Comparison of ENCODE assay signal across 21 cellular contexts in genomic region chr1:91944087-91944486, GRCh38. TPM values are rescaled to one million over a fixed set of nuclear protein-coding genes. Genes with fewer than 3 reads are reported as not detected.
DNase-seq lines count a peak whose midpoint lies in the region; ATAC-seq and TF ChIP-seq lines count a peak whose summit lies in the region.
"Had no signal": no experiment of that assay in that cellular context is flagged by ENCODE, and none has a peak within 500 bp of the region (broad histone marks: within the 10 kb centered on the region; RNA-seq: fewer than 3 reads in every experiment).

No MANE protein-coding gene starts in this region.

- H3K27me3 ChIP-seq in MG63 (no peaks in the 10 kb centered on the region), endodermal cell (ENCODE audit: control insufficient read depth, insufficient read depth, low read length, poor library complexity, severe bottlenecking) (no peaks in the 10 kb centered on the region), mesendoderm (ENCODE audit: insufficient read depth, low read length, poor library complexity) (no peaks in the 10 kb centered on the region)
- H3K27me3 ChIP-seq: BE2C had no signal

- H3K4ac ChIP-seq in mesendoderm (ENCODE audit: low read depth, low read length) = no peak overlapping the region

- H3K4me1 ChIP-seq in endodermal cell (ENCODE audit: control insufficient read depth, insufficient read depth, low read length) = no peaks in the 10 kb centered on the region
- peaks cover 5% of the 10 kb centered on the region for H3K4me1 ChIP-seq in mesendoderm (ENCODE audit: control insufficient read depth, low read depth, low read length)
- H3K4me1 ChIP-seq: BE2C, Caco-2 had no signal

- H3K4me1 Mint-ChIP-seq in endodermal cell = peaks cover 6% of the 10 kb centered on the region

- no peaks in the 10 kb centered on the region for H3K9me3 ChIP-seq in MG63
- H3K9me3 ChIP-seq in endodermal cell (ENCODE audit: control insufficient read depth, low read length) = no peaks in the 10 kb centered on the region
- H3K9me3 ChIP-seq: BE2C, Caco-2 had no signal

- H3K23ac ChIP-seq in mesendoderm (ENCODE audit: low read length) = no peak overlapping the region

- H2AK5ac ChIP-seq in mesendoderm (ENCODE audit: low read length) = no peak overlapping the region

- H3K36me3 ChIP-seq in MG63 (no peaks in the 10 kb centered on the region), endodermal cell (ENCODE audit: control insufficient read depth, insufficient read depth, low read length) (no peaks in the 10 kb centered on the region), mesendoderm (ENCODE audit: control insufficient read depth, insufficient read depth, low read length) (no peaks in the 10 kb centered on the region)
- H3K36me3 ChIP-seq: BE2C had no signal

- H3K4me3 Mint-ChIP-seq in endodermal cell = no peak overlapping the region
- H3K4me3 Mint-ChIP-seq: CD4-positive, CD25-positive, alpha-beta regulatory T cell; IgD-negative memory B cell had no signal

- no peak for TF ChIP-seq CTCF in endodermal cell (conservative IDR thresholded peaks at IDR 0.05)

- H2BK15ac ChIP-seq in mesendoderm (replicated peaks; ENCODE audit: low read depth) = no peak overlapping the region

- no peak overlapping the region for H4K5ac ChIP-seq in mesendoderm (ENCODE audit: low read length)

- H3K18ac ChIP-seq in mesendoderm (ENCODE audit: low read length) = no peak overlapping the region

- no peak for ATAC-seq in HG03159 (IDR thresholded peaks at IDR 0.05; ENCODE audit: unreplicated experiment)

- no peak overlapping the region for H2BK120ac ChIP-seq in mesendoderm (ENCODE audit: low read depth, low read length)

- DNase-seq in ELR (ENCODE audit: low read depth) (peak; percentile 24), MG63 (peak; percentile 45), endodermal cell (peak; percentile 74), mesendoderm (peak; percentile 91), anterior cingulate cortex (lab: John Stamatoyannopoulos, UW) (no peak), T-helper 9 cell (no peak)
- DNase-seq: BE2C; Caco-2; CD4-positive, CD25-positive, alpha-beta regulatory T cell; GOT3; Karpas-422; MM.1S; NCI-H1092; NCI-H1436 treated with DMSO at 0.1 percent for 48 hours; NCI-H2029; NCI-H2171 treated with DMSO at 0.1 percent for 48 hours; Right ventricle myocardium superior had no signal

- H3K27ac ChIP-seq in endodermal cell (ENCODE audit: low read depth, low read length) (no peak overlapping the region), mesendoderm (ENCODE audit: low read depth, low read length) (no peak overlapping the region)

- H4K8ac ChIP-seq in mesendoderm (ENCODE audit: low read depth, low read length) = no peak overlapping the region

- no peak overlapping the region for H2BK5ac ChIP-seq in mesendoderm (ENCODE audit: low read length)

- H3K4me2 ChIP-seq in mesendoderm (ENCODE audit: low read length) = no peak overlapping the region

- H3K9me3 Mint-ChIP-seq in endodermal cell = peaks cover 9% of the 10 kb centered on the region

- H3K4me3 ChIP-seq in MG63 (no peak overlapping the region), endodermal cell (ENCODE audit: low read length) (no peak overlapping the region), mesendoderm (ENCODE audit: low read length) (no peak overlapping the region)

- H3K56ac ChIP-seq in mesendoderm (ENCODE audit: low read length) = no peak overlapping the region

- H3K79me2 ChIP-seq in mesendoderm (ENCODE audit: control insufficient read depth, insufficient read depth, low read length) = no peaks in the 10 kb centered on the region

- H3K36me3 Mint-ChIP-seq in endodermal cell (ENCODE audit: low read depth) = peaks cover 5% of the 10 kb centered on the region
- H3K36me3 Mint-ChIP-seq: CD4-positive, CD25-positive, alpha-beta regulatory T cell had no signal

- H3K9ac ChIP-seq in endodermal cell (ENCODE audit: extremely low read depth, low read length, poor library complexity, severe bottlenecking) = no peak overlapping the region
- H3K9ac ChIP-seq in mesendoderm (ENCODE audit: low read length) = no peak overlapping the region

- no peaks in the 10 kb centered on the region for H3K27me3 Mint-ChIP-seq in endodermal cell (ENCODE audit: insufficient read depth)

- 52% methylated on average over 3 of the region's 3 CpGs; no CpG with 5 or more reads in 1 of the 2 experiments for WGBS in endodermal cell (ENCODE audit: insufficient coverage in 1 of 2, insufficient read length in 1 of 2), 2 experiments
- no CpG with 5 or more reads among the region's 3 CpGs for WGBS in mesendoderm (ENCODE audit: extremely low coverage, insufficient coverage, low lambda C conversion rate)

- H3K27ac Mint-ChIP-seq in endodermal cell = no peak overlapping the region
- H3K27ac Mint-ChIP-seq: CD4-positive, CD25-positive, alpha-beta regulatory T cell; IgD-negative memory B cell had no signal

- H3K79me1 ChIP-seq in mesendoderm (ENCODE audit: low read length) = no peaks in the 10 kb centered on the region

RNA-seq across cellular contexts. Expression of gene BRDT, which starts 5.1 kb away (rescaled TPM):
- not detected in 2 replicates for total RNA-seq in MG63 (2014; rRNA removed; shearing (Covaris generic); ENCODE audit: low replicate concordance)
- 1 to 10 TPM; 2.3 to 4.4 TPM for total RNA-seq in endodermal cell
- polyA plus RNA-seq in endodermal cell (2013, experiment 1 of 2) = 0.28 TPM
- polyA plus RNA-seq in endodermal cell (2013, experiment 2 of 2) = 0.12 TPM
- 0.25 TPM for polyA plus RNA-seq in mesendoderm (2013, experiment 1 of 2)
- polyA plus RNA-seq in mesendoderm (2013, experiment 2 of 2) = 0.20 TPM
- total RNA-seq: Caco-2; CD4-positive, CD25-positive, alpha-beta regulatory T cell; HT-29; NCI-H460; Right ventricle myocardium superior had no signal
- polyA plus RNA-seq: CD4-positive, CD25-positive, alpha-beta regulatory T cell; IgD-negative memory B cell had no signal

RNA-seq across cellular contexts. Expression of gene TGFBR3, which starts 58.1 kb away (rescaled TPM):
- 1.3 and 1.7 TPM in 2 replicates for total RNA-seq in MG63 (2014; rRNA removed; shearing (Covaris generic); ENCODE audit: low replicate concordance)
- 1 to 10 TPM; 8.1 to 8.5 TPM for total RNA-seq in endodermal cell
- 6.0 TPM for polyA plus RNA-seq in endodermal cell (2013, experiment 1 of 2)
- 6.9 TPM for polyA plus RNA-seq in endodermal cell (2013, experiment 2 of 2)
- 2.3 TPM for polyA plus RNA-seq in mesendoderm (2013, experiment 1 of 2)
- polyA plus RNA-seq in mesendoderm (2013, experiment 2 of 2) = 2.6 TPM

Comparison
In these comparisons a context has a peak if more than half of its experiments do, and no peak if none do; other contexts are left out.
1. DNase-seq: peak in ELR (single experiment), MG63 (single experiment), endodermal cell (single experiment) and mesendoderm (single experiment); none in anterior cingulate cortex (0 of 58) and T-helper 9 cell (single experiment).